7 cellular contexts compared by ENCODE assay signal in the genomic region with DNA sequence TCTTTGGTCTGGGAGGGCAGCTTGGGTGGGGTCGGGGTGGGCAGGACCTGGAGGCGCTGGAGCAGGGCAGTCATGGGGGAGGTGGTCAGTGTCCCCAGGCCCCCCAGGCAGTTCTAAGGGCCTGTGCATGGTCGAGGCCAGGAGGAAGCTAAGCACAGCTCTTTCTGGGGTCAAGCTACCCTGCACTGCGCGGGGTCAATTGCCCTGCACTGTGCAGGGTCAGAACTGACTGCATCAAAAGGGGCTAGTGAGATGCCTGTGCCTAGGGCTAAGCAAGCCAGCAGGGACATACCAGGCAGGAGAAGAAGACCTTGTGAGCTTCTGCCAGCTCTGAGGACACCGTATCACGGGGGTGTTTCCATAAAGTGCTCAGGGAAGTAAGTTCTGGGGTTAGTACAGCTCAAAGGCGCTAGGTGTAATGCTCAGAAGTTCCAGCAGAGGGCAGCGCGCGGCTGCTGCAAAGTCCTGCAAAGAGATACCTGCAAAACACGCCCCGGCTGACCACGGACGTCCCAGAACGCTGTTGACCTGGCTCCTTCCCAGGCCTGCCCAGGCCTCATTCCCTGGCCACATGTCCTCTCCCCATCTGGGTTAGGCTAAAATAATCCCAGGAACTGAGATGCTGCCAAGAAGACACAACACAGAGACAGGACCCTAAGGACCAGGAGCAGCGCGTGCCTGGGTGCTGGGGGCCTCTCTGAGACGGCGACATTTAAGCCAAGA. TPM values are rescaled to one million over a fixed set of nuclear protein-coding genes. Genes with fewer than 3 reads are reported as not detected.
DNase-seq lines count a peak whose midpoint lies in the region; ATAC-seq and TF ChIP-seq lines count a peak whose summit lies in the region.

No MANE protein-coding gene starts in this region.

- no peak overlapping the region for H3K27ac ChIP-seq in effector memory CD4-positive, alpha-beta T cell (ENCODE audit: insufficient read depth, low read length, poor library complexity, severe bottlenecking)
- no peak overlapping the region for H3K27ac ChIP-seq in mesendoderm (ENCODE audit: low read depth, low read length)

- H3K27me3 ChIP-seq in effector memory CD4-positive, alpha-beta T cell (replicated peaks; ENCODE audit: control insufficient read depth, insufficient read depth, low read length, poor library complexity, severe bottlenecking): no peaks in the 10 kb centered on the region
- H3K27me3 ChIP-seq in mesendoderm (ENCODE audit: insufficient read depth, low read length, poor library complexity): no peaks in the 10 kb centered on the region

- H3K9me3 ChIP-seq in effector memory CD4-positive, alpha-beta T cell (ENCODE audit: control insufficient read depth, low read length): no peaks in the 10 kb centered on the region

- no peak overlapping the region for H3K9ac ChIP-seq in mesendoderm (ENCODE audit: low read length)

- no peak overlapping the region for H3K23ac ChIP-seq in mesendoderm (ENCODE audit: low read length)

- WGBS in mesendoderm (ENCODE audit: extremely low coverage, insufficient coverage, low lambda C conversion rate): no CpG with 5 or more reads among the region's 20 CpGs

- peak overlapping the region; percentile 12 for H3K56ac ChIP-seq in mesendoderm (ENCODE audit: low read length)

- peak; percentile 48 for DNase-seq in NCI-H82 treated with DMSO at 0.1 percent for 48 hours (lab: John Stamatoyannopoulos, UW; ENCODE audit: unreplicated experiment)
- peak; percentile 57 to 72 for DNase-seq in activated CD8-positive, alpha-beta memory T cell treated with anti-CD3 and anti-CD28 coated beads for 1 hour (ENCODE audit: extremely low read depth in 1 of 2, low read depth in 1 of 2)
- DNase-seq in effector memory CD4-positive, alpha-beta T cell: peak; percentile 49 to 66 (median 52)
- peak; percentile 79 for DNase-seq in mesendoderm
- DNase-seq in stimulated activated CD8-positive, alpha-beta memory T cell treated with anti-CD3 and anti-CD28 coated beads, Interleukin-15, amount 100 ng/mL, for 4 hours (ENCODE audit: low read depth in 2 of 2): peak; percentile 37 to 59

- peak; percentile 69 for TF ChIP-seq CTCF in GM12801 (IDR thresholded peaks at IDR 0.05; ENCODE audit: extremely low read depth, insufficient read length)

- H2AK5ac ChIP-seq in mesendoderm (ENCODE audit: low read length): no peak overlapping the region

- H3K79me1 ChIP-seq in mesendoderm (ENCODE audit: low read length): no peaks in the 10 kb centered on the region

- peak; percentile 63 for ATAC-seq in HG02938 (IDR thresholded peaks at IDR 0.05; ENCODE audit: unreplicated experiment)

- H3K4ac ChIP-seq in mesendoderm (ENCODE audit: low read depth, low read length): no peak overlapping the region

- H3K4me1 ChIP-seq in effector memory CD4-positive, alpha-beta T cell (ENCODE audit: control insufficient read depth, insufficient read depth, low read length, poor library complexity, severe bottlenecking): peaks cover 6% of the 10 kb centered on the region
- H3K4me1 ChIP-seq in mesendoderm (ENCODE audit: control insufficient read depth, low read depth, low read length): no peaks in the 10 kb centered on the region

- H2BK5ac ChIP-seq in mesendoderm (ENCODE audit: low read length): no peak overlapping the region

- H4K8ac ChIP-seq in mesendoderm (ENCODE audit: low read depth, low read length): no peak overlapping the region

- no peaks in the 10 kb centered on the region for H3K79me2 ChIP-seq in mesendoderm (ENCODE audit: control insufficient read depth, insufficient read depth, low read length)

- no peaks in the 10 kb centered on the region for H3K36me3 ChIP-seq in effector memory CD4-positive, alpha-beta T cell (ENCODE audit: control insufficient read depth, insufficient read depth, low read length)
- no peaks in the 10 kb centered on the region for H3K36me3 ChIP-seq in mesendoderm (ENCODE audit: control insufficient read depth, insufficient read depth, low read length)

- no peak overlapping the region for H2BK15ac ChIP-seq in mesendoderm (replicated peaks; ENCODE audit: low read depth)

- H3K18ac ChIP-seq in mesendoderm (ENCODE audit: low read length): no peak overlapping the region

- H3K4me3 ChIP-seq in effector memory CD4-positive, alpha-beta T cell (ENCODE audit: insufficient read depth, low read depth, low read length, poor library complexity, severe bottlenecking): no peak overlapping the region
- H3K4me3 ChIP-seq in mesendoderm (ENCODE audit: low read length): no peak overlapping the region

- H3K4me2 ChIP-seq in mesendoderm (ENCODE audit: low read length): no peak overlapping the region

- no peak overlapping the region for H4K5ac ChIP-seq in mesendoderm (ENCODE audit: low read length)

- H2BK120ac ChIP-seq in mesendoderm (ENCODE audit: low read depth, low read length): no peak overlapping the region

RNA-seq across cellular contexts. Expression of gene IQSEC1, which starts 18.8 kb away (rescaled TPM):
- 17.2 TPM for polyA plus RNA-seq in mesendoderm (2013, experiment 1 of 2)
- polyA plus RNA-seq in mesendoderm (2013, experiment 2 of 2): 17.2 TPM
